ENCODE assay signal across 1 cellular context in genomic region chr2:183035954-183036669, GRCh38.
TF ChIP-seq lines count a peak whose summit lies in the region.

No MANE protein-coding gene starts in this region.

TF ChIP-seq in GM12878, 131 proteins besides CTCF, POLR2A, EP300 and RAD21 (continued from another document):
- TF ChIP-seq EGR1 (IDR thresholded peaks at IDR 0.05; ENCODE audit: borderline replicate concordance in 1 of 2, low read depth in 2 of 2, low read length in 2 of 2) = no peak
- peak; percentile 96 for TF ChIP-seq DPF2 (IDR thresholded peaks at IDR 0.05)
- peak; percentile 91 to 93 for TF ChIP-seq IKZF2 (IDR thresholded peaks at IDR 0.05)
- peak; percentile 75 for TF ChIP-seq ATF2 (IDR thresholded peaks at IDR 0.05; ENCODE audit: low read length)
- TF ChIP-seq SPI1 (IDR thresholded peaks at IDR 0.05; ENCODE audit: borderline replicate concordance, insufficient read depth, low read depth, low read length) = peak; percentile 96
- no peak for TF ChIP-seq TARDBP (IDR thresholded peaks at IDR 0.05; ENCODE audit: borderline replicate concordance)
- peak; percentile 50 for TF ChIP-seq JUNB (IDR thresholded peaks at IDR 0.05)
